14 cellular contexts compared by ENCODE assay signal in the genomic region with DNA sequence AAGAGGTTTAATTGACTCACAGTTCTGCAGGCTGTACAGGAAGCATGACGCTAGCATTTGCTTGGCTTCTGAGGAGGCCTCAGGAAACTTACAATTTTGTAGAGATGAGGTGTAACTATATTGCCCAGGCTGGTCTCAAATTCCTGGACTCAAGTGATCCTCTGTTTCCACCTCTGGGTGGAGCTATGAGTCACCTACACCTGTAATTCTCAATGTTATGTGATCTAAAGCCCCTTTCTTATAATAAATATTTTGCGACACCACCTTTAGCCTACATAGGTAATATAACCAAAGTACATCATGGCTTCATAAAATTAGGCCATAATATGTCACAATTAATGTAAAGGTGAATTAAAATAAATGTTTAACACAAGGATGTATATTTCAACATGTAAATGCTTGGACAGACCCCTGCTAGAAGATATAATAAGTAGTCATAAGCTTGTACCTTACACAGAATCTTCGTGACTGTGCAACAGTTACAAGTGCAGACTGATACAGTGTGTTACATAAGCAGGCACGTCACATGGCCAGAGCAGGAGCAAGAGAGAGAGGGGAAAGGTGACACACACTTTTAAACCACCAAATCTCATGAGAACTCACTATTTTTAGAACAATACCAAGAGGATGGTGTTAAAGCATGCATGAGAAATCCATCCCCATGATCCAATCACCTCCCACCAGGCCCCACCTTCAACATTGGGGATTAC. TPM values are rescaled to one million over a fixed set of nuclear protein-coding genes. Genes with fewer than 3 reads are reported as not detected.
"Had no signal": no experiment of that assay in that cellular context is flagged by ENCODE, and none has a peak within 500 bp of the region (broad histone marks: within the 10 kb centered on the region; RNA-seq: fewer than 3 reads in every experiment).

No MANE protein-coding gene starts in this region.

- DNase-seq: activated CD4-positive, alpha-beta T cell treated with anti-CD3 and anti-CD28 coated beads, Interleukin-2, amount 50 U/mL, for 1 hour; activated naive CD4-positive, alpha-beta T cell treated with Interleukin-2 at 50 U/mL for 16 hours; activated T-cell treated with anti-CD3 and anti-CD28 coated beads for 4 hours; anterior cingulate cortex; cerebellar nuclear complex; effector memory CD4-positive, alpha-beta T cell; natural killer cell; posterior cingulate gyrus; stimulated activated naive CD8-positive, alpha-beta T cell treated with anti-CD3 and anti-CD28 coated beads, Interleukin-15, Interleukin-2, amounts not matched to agents 100 U/mL and 50 U/mL, for 24 hours had no signal

- ATAC-seq: gastroesophageal sphincter; natural killer cell; stimulated activated naive CD8-positive, alpha-beta T cell treated with anti-CD3 and anti-CD28 coated beads, Interleukin-15, Interleukin-2, amounts not matched to agents 100 U/mL and 50 U/mL, for 24 hours had no signal

- H3K9me3 ChIP-seq: gastroesophageal sphincter, neutrophil had no signal

- H3K27me3 ChIP-seq: gastroesophageal sphincter, neutrophil had no signal

- H3K4me3 ChIP-seq: gastroesophageal sphincter, smooth muscle cell had no signal

- H3K36me3 ChIP-seq: gastroesophageal sphincter, neutrophil had no signal

- H3K27ac ChIP-seq: epithelial cell of prostate, gastroesophageal sphincter, neutrophil had no signal

- H3K4me2 ChIP-seq: smooth muscle cell had no signal

- H3K4me1 ChIP-seq: gastroesophageal sphincter had no signal

RNA-seq across cellular contexts. Expression of a gene that starts 29.8 kb away (rescaled TPM):
- total RNA-seq: gastroesophageal sphincter, natural killer cell, smooth muscle cell, ureter had no signal
- polyA plus RNA-seq: smooth muscle cell had no signal
